In the genomic region with DNA sequence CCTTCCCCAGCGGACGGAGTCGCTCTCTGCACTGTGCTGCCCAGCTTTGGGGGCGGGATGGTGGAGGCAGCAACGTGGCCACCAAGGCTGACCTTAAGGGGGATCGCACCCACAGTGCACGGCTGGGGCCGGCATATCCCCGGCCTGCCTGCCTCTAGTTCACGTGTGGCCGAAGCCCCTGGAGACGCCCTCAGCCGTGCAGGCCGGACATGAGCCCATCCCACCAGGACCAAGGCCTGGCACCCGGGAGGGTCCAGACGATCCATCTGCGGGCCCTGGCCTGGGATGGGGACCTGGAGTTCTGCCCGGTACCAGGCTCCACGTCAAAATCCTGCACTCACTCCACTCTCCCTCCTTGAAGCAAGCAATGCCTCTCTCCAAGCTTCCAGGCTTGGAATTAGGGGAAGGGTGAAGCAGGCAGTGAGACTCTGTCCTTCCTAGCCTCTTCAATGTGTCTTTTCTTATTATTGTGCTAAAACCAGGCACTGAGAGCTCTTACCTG, we compare ENCODE assay signal across 15 cellular contexts.
A peak's percentile ranks its signal among the peaks of the same experiment; 100 is the strongest.
DNase-seq lines count a peak whose midpoint lies in the region; ATAC-seq and TF ChIP-seq lines count a peak whose summit lies in the region.
"Had no signal": no experiment of that assay in that cellular context is flagged by ENCODE, and none has a peak within 500 bp of the region (broad histone marks: within the 10 kb centered on the region; RNA-seq: fewer than 3 reads in every experiment).

No MANE protein-coding gene starts in this region.

- no peaks in the 10 kb centered on the region for H3K36me3 Mint-ChIP-seq in CD8-positive, alpha-beta T cell
- H3K36me3 Mint-ChIP-seq in natural killer cell (no peaks in the 10 kb centered on the region), endodermal cell (ENCODE audit: low read depth) (no peaks in the 10 kb centered on the region)

- H2AFZ ChIP-seq in SK-N-SH (ENCODE audit: low read depth), result no peak overlapping the region

- no peak for TF ChIP-seq CTCF in SK-N-SH (IDR thresholded peaks at IDR 0.05)
- TF ChIP-seq CTCF in CD8-positive, alpha-beta T cell (IDR thresholded peaks at IDR 0.05), result no peak
- no peak for TF ChIP-seq CTCF in body of pancreas (IDR thresholded peaks at IDR 0.05)
- no peak for TF ChIP-seq CTCF in natural killer cell (IDR thresholded peaks at IDR 0.05)
- no peak for TF ChIP-seq CTCF in brain microvascular endothelial cell (IDR thresholded peaks at IDR 0.05; ENCODE audit: low read depth, low read length, missing control alignments)
- no peak for TF ChIP-seq CTCF in endodermal cell (conservative IDR thresholded peaks at IDR 0.05)

- intact Hi-C loops in CD8-positive, alpha-beta T cell (cut with DNase I, micrococcal nuclease), result no loop called here
- intact Hi-C loops in body of pancreas (cut with DNase I) (no loop called here), natural killer cell (cut with micrococcal nuclease) (no loop called here)

- H3K27ac ChIP-seq in SK-N-SH (ENCODE audit: low read depth in 2 of 2, low read length in 1 of 2) (no peak overlapping the region), body of pancreas (no peak overlapping the region), brain microvascular endothelial cell (no peak overlapping the region), endodermal cell (ENCODE audit: low read depth, low read length) (no peak overlapping the region)
- H3K27ac ChIP-seq in CD8-positive, alpha-beta T cell (ENCODE audit: low read depth, low read length), result no peak overlapping the region
- H3K27ac ChIP-seq: 22Rv1, gastrocnemius medialis had no signal

- H3K9me2 ChIP-seq in SK-N-SH, result no peaks in the 10 kb centered on the region

- 89% methylated on average over 7 of the region's 19 CpGs for WGBS in SK-N-SH (ENCODE audit: low lambda C conversion rate)
- 89 to 90% methylated on average over 13 to 19 of the region's 19 CpGs for WGBS in body of pancreas, 2 donors
- 91 to 100% methylated on average over 7 to 19 of the region's 19 CpGs for WGBS in endodermal cell (ENCODE audit: insufficient coverage in 1 of 2, insufficient read length in 1 of 2), 2 experiments

- no peaks in the 10 kb centered on the region for H3K36me3 ChIP-seq in SK-N-SH (replicated peaks in 1 of 2; ENCODE audit: control insufficient read depth in 1 of 2, insufficient read depth in 2 of 2, low read length in 1 of 2)
- H3K36me3 ChIP-seq in CD8-positive, alpha-beta T cell (ENCODE audit: insufficient read depth, low read length), result no peaks in the 10 kb centered on the region
- no peaks in the 10 kb centered on the region for H3K36me3 ChIP-seq in body of pancreas (replicated peaks in 1 of 2; ENCODE audit: insufficient read depth in 1 of 2, low read depth in 2 of 2)
- H3K36me3 ChIP-seq in brain microvascular endothelial cell (replicated peaks), result no peaks in the 10 kb centered on the region
- H3K36me3 ChIP-seq in endodermal cell (ENCODE audit: control insufficient read depth, insufficient read depth, low read length), result no peaks in the 10 kb centered on the region
- H3K36me3 ChIP-seq: BE2C, gastrocnemius medialis had no signal

- POLR2A ChIA-PET in SK-N-SH (lab: Yijun Ruan, JAX), result no interaction called here
- POLR2A ChIA-PET in CD8-positive, alpha-beta T cell (lab: Charles Lee), result no interaction called here

- H3K4me3 Mint-ChIP-seq in CD8-positive, alpha-beta T cell, result peak overlapping the region; percentile 56
- peak overlapping the region; percentile 50 for H3K4me3 Mint-ChIP-seq in natural killer cell
- H3K4me3 Mint-ChIP-seq in endodermal cell, result no peak overlapping the region

- no peak for TF ChIP-seq POLR2A in body of pancreas (IDR thresholded peaks at IDR 0.05)

- CTCF ChIA-PET in SK-N-SH (lab: Yijun Ruan, JAX), result interaction anchor here (0.6 to 3.6 kb wide), 18 partner anchors 8 to 818 kb away, joined by 3 to 26 read pairs (median 4); no protein-coding TSS in a partner anchor
- CTCF ChIA-PET in CD8-positive, alpha-beta T cell (lab: Charles Lee), result interaction anchor here (0.7 to 3.5 kb wide), 8 partner anchors 10 to 21 kb away, joined by 3 to 16 read pairs (median 5); no protein-coding TSS in a partner anchor

- no peak overlapping the region for H3K27ac Mint-ChIP-seq in CD8-positive, alpha-beta T cell
- H3K27ac Mint-ChIP-seq in natural killer cell (no peak overlapping the region), endodermal cell (no peak overlapping the region)
- H3K27ac Mint-ChIP-seq: activated CD4-positive, alpha-beta T cell treated with anti-CD3 and anti-CD28 coated beads, Interleukin-2, amount 10 ng/mL, durations not matched to agents 7 days and 5 days; stimulated activated naive CD8-positive, alpha-beta T cell treated with anti-CD3 and anti-CD28 coated beads, Interleukin-15, Interleukin-2, amounts not matched to agents 100 ng/mL and 50 ng/mL, for 24 hours had no signal

- ATAC-seq in SK-N-SH treated with all-trans-retinoic acid at 6 μM for 48 hours (no peak), body of pancreas (peak; percentile 7), natural killer cell (no peak), GM21529 (IDR thresholded peaks at IDR 0.05; ENCODE audit: unreplicated experiment) (no peak)
- ATAC-seq in CD8-positive, alpha-beta T cell, result no peak

- H3K4me1 ChIP-seq in SK-N-SH (ENCODE audit: control insufficient read depth in 1 of 2, insufficient read depth in 2 of 2, low read depth in 1 of 2, low read length in 1 of 2) (no peaks in the 10 kb centered on the region; a peak in 1 of 4 replicates), body of pancreas (peaks cover 9% of the 10 kb centered on the region), endodermal cell (ENCODE audit: control insufficient read depth, insufficient read depth, low read length) (no peaks in the 10 kb centered on the region)
- no peaks in the 10 kb centered on the region for H3K4me1 ChIP-seq in CD8-positive, alpha-beta T cell (ENCODE audit: insufficient read depth, low read length)
- H3K4me1 ChIP-seq: BE2C, gastrocnemius medialis had no signal

- TF ChIP-seq RAD21 in SK-N-SH (IDR thresholded peaks at IDR 0.05; ENCODE audit: low read length), result no peak

- no peaks in the 10 kb centered on the region for H3K9me3 ChIP-seq in SK-N-SH
- H3K9me3 ChIP-seq in CD8-positive, alpha-beta T cell (ENCODE audit: low read length), result no peaks in the 10 kb centered on the region
- H3K9me3 ChIP-seq in body of pancreas, result no peaks in the 10 kb centered on the region
- H3K9me3 ChIP-seq in endodermal cell (ENCODE audit: control insufficient read depth, low read length), result no peaks in the 10 kb centered on the region
- H3K9me3 ChIP-seq: BE2C, gastrocnemius medialis, mucosa of descending colon had no signal

- no peaks in the 10 kb centered on the region for H3F3A ChIP-seq in SK-N-SH (replicated peaks; ENCODE audit: insufficient read depth)

- no peaks in the 10 kb centered on the region for H3K9me3 Mint-ChIP-seq in CD8-positive, alpha-beta T cell
- H3K9me3 Mint-ChIP-seq in natural killer cell (no peaks in the 10 kb centered on the region), endodermal cell (no peaks in the 10 kb centered on the region)
- H3K9me3 Mint-ChIP-seq: activated CD4-positive, alpha-beta T cell treated with anti-CD3 and anti-CD28 coated beads, Interleukin-2, amount 10 ng/mL, durations not matched to agents 7 days and 5 days; stimulated activated naive CD8-positive, alpha-beta T cell treated with anti-CD3 and anti-CD28 coated beads, Interleukin-15, Interleukin-2, amounts not matched to agents 100 ng/mL and 50 ng/mL, for 24 hours had no signal

- no peak overlapping the region for H3K4me2 ChIP-seq in SK-N-SH

- peaks cover 16% of the 10 kb centered on the region for H3K27me3 Mint-ChIP-seq in CD8-positive, alpha-beta T cell (ENCODE audit: low read depth)
- no peaks in the 10 kb centered on the region for H3K27me3 Mint-ChIP-seq in natural killer cell (ENCODE audit: low read depth in 2 of 2)
- peaks cover 3% of the 10 kb centered on the region for H3K27me3 Mint-ChIP-seq in endodermal cell (ENCODE audit: insufficient read depth)

- H3K79me2 ChIP-seq in SK-N-SH (ENCODE audit: insufficient read depth), result no peaks in the 10 kb centered on the region

- H3K4me1 Mint-ChIP-seq in CD8-positive, alpha-beta T cell (ENCODE audit: low read depth), result peaks cover 7% of the 10 kb centered on the region
- peaks cover 8% of the 10 kb centered on the region in 2 donors for H3K4me1 Mint-ChIP-seq in natural killer cell
- H3K4me1 Mint-ChIP-seq in endodermal cell, result no peaks in the 10 kb centered on the region

- H3K9ac ChIP-seq in SK-N-SH, result no peak overlapping the region
- no peak overlapping the region for H3K9ac ChIP-seq in endodermal cell (ENCODE audit: extremely low read depth, low read length, poor library complexity, severe bottlenecking)

- in situ Hi-C loops in brain microvascular endothelial cell (cut with HindIII; ENCODE audit: low pct_ligation_motif_present, low sequenced_read_pairs), result no loop called here

- H3K4me3 ChIP-seq in SK-N-SH (ENCODE audit: low read depth in 2 of 2, low read length in 1 of 2) (no peak overlapping the region), body of pancreas (no peak overlapping the region), brain microvascular endothelial cell (ENCODE audit: low read depth, low read length) (no peak overlapping the region), endodermal cell (ENCODE audit: low read length) (no peak overlapping the region)
- no peak overlapping the region for H3K4me3 ChIP-seq in CD8-positive, alpha-beta T cell (ENCODE audit: low read depth, low read length)
- H3K4me3 ChIP-seq: mucosa of descending colon had no signal

- H4K20me1 ChIP-seq in SK-N-SH (ENCODE audit: insufficient read depth), result no peaks in the 10 kb centered on the region

- no peak for TF ChIP-seq EP300 in SK-N-SH (IDR thresholded peaks at IDR 0.05; ENCODE audit: borderline replicate concordance in 1 of 2, low read depth in 1 of 2, low read length in 1 of 2)

- DNase-seq in SK-N-SH (peak; percentile 11), body of pancreas (no peak), natural killer cell (no peak), brain microvascular endothelial cell (no peak), endodermal cell (no peak)
- DNase-seq in CD8-positive, alpha-beta T cell, result no peak
- DNase-seq: activated CD4-positive, alpha-beta T cell treated with anti-CD3 and anti-CD28 coated beads, Interleukin-2, amount 10 ng/mL, durations not matched to agents 7 days and 5 days; BE2C; EL had no signal

- H3K27me3 ChIP-seq in SK-N-SH (ENCODE audit: insufficient read depth), result 0 out of 2 replicates have a peak, but pooled peaks cover under 1% of the 10 kb centered on the region
- H3K27me3 ChIP-seq in CD8-positive, alpha-beta T cell (ENCODE audit: insufficient read depth, low read length), result no peaks in the 10 kb centered on the region
- H3K27me3 ChIP-seq in body of pancreas, result no peaks in the 10 kb centered on the region
- H3K27me3 ChIP-seq in brain microvascular endothelial cell (replicated peaks), result no peaks in the 10 kb centered on the region
- H3K27me3 ChIP-seq in endodermal cell (ENCODE audit: control insufficient read depth, insufficient read depth, low read length, poor library complexity, severe bottlenecking), result no peaks in the 10 kb centered on the region
- H3K27me3 ChIP-seq: BE2C, gastrocnemius medialis had no signal

TF ChIP-seq in SK-N-SH, 30 proteins besides CTCF, POLR2A, EP300 and RAD21 (continues in another document):
- TF ChIP-seq FOXJ3 (CRISPR knock-in tag; IDR thresholded peaks at IDR 0.05), result no peak
